23 cellular contexts compared by ENCODE assay signal in genomic region chr14:79831198-79831890, GRCh38.
DNase-seq lines count a peak whose midpoint lies in the region; ATAC-seq and TF ChIP-seq lines count a peak whose summit lies in the region.
"Had no signal": no experiment of that assay in that cellular context is flagged by ENCODE, and none has a peak within 500 bp of the region (broad histone marks: within the 10 kb centered on the region; RNA-seq: fewer than 3 reads in every experiment).

No MANE protein-coding gene starts in this region.

- no peak for TF ChIP-seq RAD21 in SK-N-SH (IDR thresholded peaks at IDR 0.05; ENCODE audit: low read length)

- H3K4me1 ChIP-seq in SK-N-SH (ENCODE audit: control insufficient read depth in 1 of 2, insufficient read depth in 2 of 2, low read depth in 1 of 2, low read length in 1 of 2): no peaks in the 10 kb centered on the region; a peak in 2 of 4 replicates
- H3K4me1 ChIP-seq: right atrium auricular region, upper lobe of left lung had no signal

- ATAC-seq in GM18505 (IDR thresholded peaks at IDR 0.05; ENCODE audit: unreplicated experiment) (no peak), HG03108 (IDR thresholded peaks at IDR 0.05; ENCODE audit: unreplicated experiment) (no peak)
- ATAC-seq: GM23338; heart left ventricle; naive thymus-derived CD4-positive, alpha-beta T cell; Panc1 had no signal

- TF ChIP-seq EP300 in SK-N-SH (IDR thresholded peaks at IDR 0.05; ENCODE audit: borderline replicate concordance in 1 of 2, low read depth in 1 of 2, low read length in 1 of 2): no peak

- no peaks in the 10 kb centered on the region for H3F3A ChIP-seq in SK-N-SH (replicated peaks; ENCODE audit: insufficient read depth)

- CTCF ChIA-PET in SK-N-SH (lab: Yijun Ruan, JAX): no interaction called here

- DNase-seq in AG20443 (ENCODE audit: low spot score) (peak; percentile 15), GM04504 (ENCODE audit: low read depth) (peak; percentile 40), SK-N-SH (no peak), iris pigment epithelial cell (ENCODE audit: low read depth) (peak; percentile 6), lower leg skin (ENCODE audit: low spot score in 2 of 2) (no peak)
- DNase-seq in stimulated activated CD4-positive, alpha-beta T cell treated with anti-CD3 and anti-CD28 coated beads, Interleukin-2, amount 100 ng/mL, for 48 hours: no peak
- DNase-seq: activated gamma-delta T cell treated with Interleukin-2 at 50 U/mL for 16 hours; activated T-cell treated with anti-CD3 and anti-CD28 coated beads, Interleukin-2, amount 50 U/mL, for 1 hour; CD4-positive, alpha-beta memory T cell; KBM-7; naive thymus-derived CD4-positive, alpha-beta T cell; NCI-H146; NCI-H226; SIG-M5; T-helper 1 cell; upper lobe of left lung had no signal

- no peak overlapping the region for H2AFZ ChIP-seq in SK-N-SH (ENCODE audit: low read depth)
- H2AFZ ChIP-seq: GM23338 had no signal

- H3K9me3 ChIP-seq in SK-N-SH: no peaks in the 10 kb centered on the region
- H3K9me3 ChIP-seq: heart left ventricle, right atrium auricular region, upper lobe of left lung had no signal

- WGBS in SK-N-SH (ENCODE audit: low lambda C conversion rate): 14% methylated on average over 10 of the region's 10 CpGs
- 57% methylated on average over 10 of the region's 10 CpGs for WGBS in lower leg skin, 2 donors

- no peaks in the 10 kb centered on the region for H3K36me3 ChIP-seq in SK-N-SH (replicated peaks in 1 of 2; ENCODE audit: control insufficient read depth in 1 of 2, insufficient read depth in 2 of 2, low read length in 1 of 2)
- H3K36me3 ChIP-seq: heart left ventricle, right atrium auricular region, upper lobe of left lung had no signal

- intact Hi-C loops in lower leg skin (cut with DNase I; ENCODE audit: low total_unique reads): no loop called here

- TF ChIP-seq POLR2A in lower leg skin (IDR thresholded peaks at IDR 0.05) (no peak), GM18505 (IDR thresholded peaks at IDR 0.05; ENCODE audit: borderline replicate concordance, extremely low read depth, insufficient read depth, insufficient read length) (no peak)

- H4K20me1 ChIP-seq in SK-N-SH (ENCODE audit: insufficient read depth): no peaks in the 10 kb centered on the region

- no peaks in the 10 kb centered on the region for H3K27me3 ChIP-seq in SK-N-SH (ENCODE audit: insufficient read depth)
- H3K27me3 ChIP-seq: heart left ventricle, right atrium auricular region, upper lobe of left lung had no signal

- H3K27ac ChIP-seq in SK-N-SH (ENCODE audit: low read depth in 2 of 2, low read length in 1 of 2): peak overlapping the region in 1 of 2 experiments; percentile 16; a peak in 1 of 4 replicates
- H3K27ac ChIP-seq: coronary artery, heart left ventricle, right atrium auricular region, upper lobe of left lung had no signal

- H3K79me2 ChIP-seq in SK-N-SH (ENCODE audit: insufficient read depth): no peaks in the 10 kb centered on the region

- H3K4me3 ChIP-seq in SK-N-SH (ENCODE audit: low read depth in 2 of 2, low read length in 1 of 2) (no peak overlapping the region), lower leg skin (ENCODE audit: low read depth, poor library complexity, severe bottlenecking) (no peak overlapping the region)
- H3K4me3 ChIP-seq: coronary artery, GM23338, heart left ventricle, right atrium auricular region, upper lobe of left lung had no signal

- no peaks in the 10 kb centered on the region for H3K9me2 ChIP-seq in SK-N-SH

- peak overlapping the region; percentile 32; the same call in 1 of the 2 replicates for H3K4me2 ChIP-seq in SK-N-SH
- H3K4me2 ChIP-seq: GM23338 had no signal

- no peak for TF ChIP-seq CTCF in SK-N-SH (IDR thresholded peaks at IDR 0.05)
- TF ChIP-seq CTCF in lower leg skin (IDR thresholded peaks at IDR 0.05): no peak

- POLR2A ChIA-PET in SK-N-SH (lab: Yijun Ruan, JAX): no interaction called here

- no peak overlapping the region for H3K9ac ChIP-seq in SK-N-SH

TF ChIP-seq in SK-N-SH, 30 proteins besides CTCF, POLR2A, EP300 and RAD21:
- TF ChIP-seq TEAD4 (IDR thresholded peaks at IDR 0.05; ENCODE audit: borderline replicate concordance, insufficient read depth) (no peak), GATA2 (CRISPR knock-in tag; IDR thresholded peaks at IDR 0.05) (no peak), TCF12 (IDR thresholded peaks at IDR 0.05) (peak; percentile 16; the same call in 1 of the 2 replicates), IRF3 (IDR thresholded peaks at IDR 0.05; ENCODE audit: low read depth, low read length) (no peak), NRF1 (IDR thresholded peaks at IDR 0.05; ENCODE audit: low read depth, low read length) (no peak), NFIC (IDR thresholded peaks at IDR 0.05; ENCODE audit: borderline replicate concordance) (peak; percentile 65; the same call in 1 of the 2 replicates)
- TF ChIP-seq, protein P1, sequence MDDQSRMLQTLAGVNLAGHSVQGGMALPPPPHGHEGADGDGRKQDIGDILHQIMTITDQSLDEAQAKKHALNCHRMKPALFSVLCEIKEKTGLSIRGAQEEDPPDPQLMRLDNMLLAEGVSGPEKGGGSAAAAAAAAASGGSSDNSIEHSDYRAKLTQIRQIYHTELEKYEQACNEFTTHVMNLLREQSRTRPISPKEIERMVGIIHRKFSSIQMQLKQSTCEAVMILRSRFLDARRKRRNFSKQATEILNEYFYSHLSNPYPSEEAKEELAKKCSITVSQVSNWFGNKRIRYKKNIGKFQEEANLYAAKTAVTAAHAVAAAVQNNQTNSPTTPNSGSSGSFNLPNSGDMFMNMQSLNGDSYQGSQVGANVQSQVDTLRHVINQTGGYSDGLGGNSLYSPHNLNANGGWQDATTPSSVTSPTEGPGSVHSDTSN (IDR thresholded peaks at IDR 0.05): no peak

Comparison
In these comparisons a context has a peak if more than half of its experiments do, and no peak if none do; other contexts are left out.
1. DNase-seq: peak in AG20443 (single experiment), GM04504 (single experiment) and iris pigment epithelial cell (single experiment); none in SK-N-SH (single experiment), lower leg skin (0 of 2) and stimulated activated CD4-positive, alpha-beta T cell treated with anti-CD3 and anti-CD28 coated beads, Interleukin-2, amount 100 ng/mL, for 48 hours (0 of 2).